ENCODE assay signal across 1 cellular context in the genomic region with DNA sequence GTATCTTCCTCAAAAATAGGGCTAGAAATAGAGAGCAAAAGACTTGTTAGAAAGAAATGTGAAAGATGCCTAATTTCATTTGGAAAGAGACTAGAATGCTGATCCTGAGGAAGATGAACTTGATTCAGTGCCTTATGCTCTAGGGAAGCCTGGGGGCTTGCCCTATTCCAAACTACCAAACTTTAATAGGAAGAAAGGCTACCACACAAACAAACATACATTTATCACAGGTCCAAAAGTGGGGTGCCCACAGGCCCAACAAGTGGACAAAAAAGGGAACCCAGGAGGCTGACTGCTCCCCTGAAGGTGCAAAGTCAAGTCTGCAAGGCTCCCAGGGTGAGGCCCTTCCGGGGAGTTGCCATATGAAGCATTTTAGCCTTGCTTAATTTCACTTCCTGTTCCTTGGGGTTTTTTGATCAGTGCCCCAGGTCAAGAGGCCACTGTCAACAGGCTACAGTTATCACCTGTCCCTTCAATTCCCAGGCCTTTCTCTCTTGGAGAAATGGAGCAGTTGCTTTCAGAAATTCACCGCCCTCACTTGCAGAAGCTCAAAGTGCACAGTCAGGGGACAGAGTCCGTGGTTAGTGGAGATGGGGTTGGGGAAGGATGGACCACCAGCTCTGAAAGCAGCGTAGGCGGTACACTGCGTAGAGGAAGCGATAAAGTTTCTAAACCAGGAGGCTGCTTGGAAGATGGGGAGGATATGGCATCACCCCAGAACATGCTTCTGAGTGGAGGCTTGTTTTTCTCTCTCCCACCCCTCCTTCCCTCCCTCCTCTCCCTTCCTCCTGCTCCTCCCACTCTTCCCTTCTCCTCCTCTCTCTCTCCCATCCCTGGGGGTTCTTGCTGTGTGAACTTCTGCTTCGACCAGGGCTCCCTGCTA.
TF ChIP-seq lines count a peak whose summit lies in the region.

No MANE protein-coding gene starts in this region.

TF ChIP-seq in K562, 482 proteins besides CTCF, POLR2A, EP300 and RAD21 (continued from another document and continues in another):
- TF ChIP-seq, protein P1, sequence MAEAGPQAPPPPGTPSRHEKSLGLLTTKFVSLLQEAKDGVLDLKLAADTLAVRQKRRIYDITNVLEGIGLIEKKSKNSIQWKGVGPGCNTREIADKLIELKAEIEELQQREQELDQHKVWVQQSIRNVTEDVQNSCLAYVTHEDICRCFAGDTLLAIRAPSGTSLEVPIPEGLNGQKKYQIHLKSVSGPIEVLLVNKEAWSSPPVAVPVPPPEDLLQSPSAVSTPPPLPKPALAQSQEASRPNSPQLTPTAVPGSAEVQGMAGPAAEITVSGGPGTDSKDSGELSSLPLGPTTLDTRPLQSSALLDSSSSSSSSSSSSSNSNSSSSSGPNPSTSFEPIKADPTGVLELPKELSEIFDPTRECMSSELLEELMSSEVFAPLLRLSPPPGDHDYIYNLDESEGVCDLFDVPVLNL (CRISPR knock-in tag; IDR thresholded peaks at IDR 0.05; ENCODE audit: low read depth) = no peak
- TF ChIP-seq ZNF76 (CRISPR knock-in tag; IDR thresholded peaks at IDR 0.05; ENCODE audit: borderline replicate concordance) (no peak), E2F3 (CRISPR knock-in tag; IDR thresholded peaks at IDR 0.05) (no peak), MTF1 (CRISPR knock-in tag; IDR thresholded peaks at IDR 0.05; ENCODE audit: borderline replicate concordance) (no peak), ZNF146 (CRISPR knock-in tag; IDR thresholded peaks at IDR 0.05; ENCODE audit: unreplicated experiment) (no peak), CBFA2T2 (conservative IDR thresholded peaks at IDR 0.05) (no peak), FOXA3 (CRISPR knock-in tag; conservative IDR thresholded peaks at IDR 0.05 in 1 of 2, IDR thresholded peaks at IDR 0.05 in 1 of 2) (no peak), BDP1 (IDR thresholded peaks at IDR 0.05; ENCODE audit: insufficient read depth, insufficient read length) (no peak), ZNF583 (CRISPR knock-in tag; IDR thresholded peaks at IDR 0.05) (no peak), ZNF696 (CRISPR knock-in tag; conservative IDR thresholded peaks at IDR 0.05) (no peak), NR2C1 (IDR thresholded peaks at IDR 0.05) (no peak), NR2C1 (tag; IDR thresholded peaks at IDR 0.05) (no peak), ILK (tag; IDR thresholded peaks at IDR 0.05; ENCODE audit: borderline replicate concordance, low read depth) (no peak), ZNF384 (IDR thresholded peaks at IDR 0.05; ENCODE audit: low read depth, low read length) (no peak), MED1 (CRISPR knock-in tag; IDR thresholded peaks at IDR 0.05; ENCODE audit: borderline replicate concordance) (no peak), RBM17 (IDR thresholded peaks at IDR 0.05; ENCODE audit: borderline replicate concordance, low read depth, low read length) (no peak), MTA3 (IDR thresholded peaks at IDR 0.05; ENCODE audit: borderline replicate concordance) (no peak), HDAC8 (tag; IDR thresholded peaks at IDR 0.05) (no peak), TGIF2 (CRISPR knock-in tag; IDR thresholded peaks at IDR 0.05) (no peak), POLR2AphosphoS2 (IDR thresholded peaks at IDR 0.05; ENCODE audit: low read length) (no peak), EGR1 (conservative IDR thresholded peaks at IDR 0.05) (no peak), ZNF766 (CRISPR knock-in tag; conservative IDR thresholded peaks at IDR 0.05) (0 out of 2 replicates have a peak, but pooled peaks have one; percentile 22), ZNF584 (CRISPR knock-in tag; IDR thresholded peaks at IDR 0.05; ENCODE audit: low read depth) (no peak), ZNF197 (CRISPR knock-in tag; IDR thresholded peaks at IDR 0.05; ENCODE audit: low read depth) (no peak), COPS2 (conservative IDR thresholded peaks at IDR 0.05) (no peak), ARID1B (IDR thresholded peaks at IDR 0.05) (no peak), ZNF589 (CRISPR knock-in tag; IDR thresholded peaks at IDR 0.05; ENCODE audit: low read depth) (peak; percentile 36; the same call in 1 of the 2 replicates), CREM (IDR thresholded peaks at IDR 0.05; ENCODE audit: low read depth) (0 out of 2 replicates have a peak, but pooled peaks have one; percentile 17), SREBF2 (CRISPR knock-in tag; IDR thresholded peaks at IDR 0.05) (no peak), TEAD4 (IDR thresholded peaks at IDR 0.05; ENCODE audit: low read length) (no peak), TEAD4 (CRISPR knock-in tag; IDR thresholded peaks at IDR 0.05; ENCODE audit: borderline replicate concordance) (no peak)
- TF ChIP-seq, protein P2, sequence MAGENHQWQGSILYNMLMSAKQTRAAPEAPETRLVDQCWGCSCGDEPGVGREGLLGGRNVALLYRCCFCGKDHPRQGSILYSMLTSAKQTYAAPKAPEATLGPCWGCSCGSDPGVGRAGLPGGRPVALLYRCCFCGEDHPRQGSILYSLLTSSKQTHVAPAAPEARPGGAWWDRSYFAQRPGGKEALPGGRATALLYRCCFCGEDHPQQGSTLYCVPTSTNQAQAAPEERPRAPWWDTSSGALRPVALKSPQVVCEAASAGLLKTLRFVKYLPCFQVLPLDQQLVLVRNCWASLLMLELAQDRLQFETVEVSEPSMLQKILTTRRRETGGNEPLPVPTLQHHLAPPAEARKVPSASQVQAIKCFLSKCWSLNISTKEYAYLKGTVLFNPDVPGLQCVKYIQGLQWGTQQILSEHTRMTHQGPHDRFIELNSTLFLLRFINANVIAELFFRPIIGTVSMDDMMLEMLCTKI (IDR thresholded peaks at IDR 0.05; ENCODE audit: partially characterized antibody) = no peak
- TF ChIP-seq, protein P3, sequence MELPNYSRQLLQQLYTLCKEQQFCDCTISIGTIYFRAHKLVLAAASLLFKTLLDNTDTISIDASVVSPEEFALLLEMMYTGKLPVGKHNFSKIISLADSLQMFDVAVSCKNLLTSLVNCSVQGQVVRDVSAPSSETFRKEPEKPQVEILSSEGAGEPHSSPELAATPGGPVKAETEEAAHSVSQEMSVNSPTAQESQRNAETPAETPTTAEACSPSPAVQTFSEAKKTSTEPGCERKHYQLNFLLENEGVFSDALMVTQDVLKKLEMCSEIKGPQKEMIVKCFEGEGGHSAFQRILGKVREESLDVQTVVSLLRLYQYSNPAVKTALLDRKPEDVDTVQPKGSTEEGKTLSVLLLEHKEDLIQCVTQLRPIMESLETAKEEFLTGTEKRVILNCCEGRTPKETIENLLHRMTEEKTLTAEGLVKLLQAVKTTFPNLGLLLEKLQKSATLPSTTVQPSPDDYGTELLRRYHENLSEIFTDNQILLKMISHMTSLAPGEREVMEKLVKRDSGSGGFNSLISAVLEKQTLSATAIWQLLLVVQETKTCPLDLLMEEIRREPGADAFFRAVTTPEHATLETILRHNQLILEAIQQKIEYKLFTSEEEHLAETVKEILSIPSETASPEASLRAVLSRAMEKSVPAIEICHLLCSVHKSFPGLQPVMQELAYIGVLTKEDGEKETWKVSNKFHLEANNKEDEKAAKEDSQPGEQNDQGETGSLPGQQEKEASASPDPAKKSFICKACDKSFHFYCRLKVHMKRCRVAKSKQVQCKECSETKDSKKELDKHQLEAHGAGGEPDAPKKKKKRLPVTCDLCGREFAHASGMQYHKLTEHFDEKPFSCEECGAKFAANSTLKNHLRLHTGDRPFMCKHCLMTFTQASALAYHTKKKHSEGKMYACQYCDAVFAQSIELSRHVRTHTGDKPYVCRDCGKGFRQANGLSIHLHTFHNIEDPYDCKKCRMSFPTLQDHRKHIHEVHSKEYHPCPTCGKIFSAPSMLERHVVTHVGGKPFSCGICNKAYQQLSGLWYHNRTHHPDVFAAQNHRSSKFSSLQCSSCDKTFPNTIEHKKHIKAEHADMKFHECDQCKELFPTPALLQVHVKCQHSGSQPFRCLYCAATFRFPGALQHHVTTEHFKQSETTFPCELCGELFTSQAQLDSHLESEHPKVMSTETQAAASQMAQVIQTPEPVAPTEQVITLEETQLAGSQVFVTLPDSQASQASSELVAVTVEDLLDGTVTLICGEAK (IDR thresholded peaks at IDR 0.05) = peak; percentile 62
- TF ChIP-seq, protein P3 (CRISPR knock-in tag; IDR thresholded peaks at IDR 0.05) = no peak
- TF ChIP-seq, protein P4, sequence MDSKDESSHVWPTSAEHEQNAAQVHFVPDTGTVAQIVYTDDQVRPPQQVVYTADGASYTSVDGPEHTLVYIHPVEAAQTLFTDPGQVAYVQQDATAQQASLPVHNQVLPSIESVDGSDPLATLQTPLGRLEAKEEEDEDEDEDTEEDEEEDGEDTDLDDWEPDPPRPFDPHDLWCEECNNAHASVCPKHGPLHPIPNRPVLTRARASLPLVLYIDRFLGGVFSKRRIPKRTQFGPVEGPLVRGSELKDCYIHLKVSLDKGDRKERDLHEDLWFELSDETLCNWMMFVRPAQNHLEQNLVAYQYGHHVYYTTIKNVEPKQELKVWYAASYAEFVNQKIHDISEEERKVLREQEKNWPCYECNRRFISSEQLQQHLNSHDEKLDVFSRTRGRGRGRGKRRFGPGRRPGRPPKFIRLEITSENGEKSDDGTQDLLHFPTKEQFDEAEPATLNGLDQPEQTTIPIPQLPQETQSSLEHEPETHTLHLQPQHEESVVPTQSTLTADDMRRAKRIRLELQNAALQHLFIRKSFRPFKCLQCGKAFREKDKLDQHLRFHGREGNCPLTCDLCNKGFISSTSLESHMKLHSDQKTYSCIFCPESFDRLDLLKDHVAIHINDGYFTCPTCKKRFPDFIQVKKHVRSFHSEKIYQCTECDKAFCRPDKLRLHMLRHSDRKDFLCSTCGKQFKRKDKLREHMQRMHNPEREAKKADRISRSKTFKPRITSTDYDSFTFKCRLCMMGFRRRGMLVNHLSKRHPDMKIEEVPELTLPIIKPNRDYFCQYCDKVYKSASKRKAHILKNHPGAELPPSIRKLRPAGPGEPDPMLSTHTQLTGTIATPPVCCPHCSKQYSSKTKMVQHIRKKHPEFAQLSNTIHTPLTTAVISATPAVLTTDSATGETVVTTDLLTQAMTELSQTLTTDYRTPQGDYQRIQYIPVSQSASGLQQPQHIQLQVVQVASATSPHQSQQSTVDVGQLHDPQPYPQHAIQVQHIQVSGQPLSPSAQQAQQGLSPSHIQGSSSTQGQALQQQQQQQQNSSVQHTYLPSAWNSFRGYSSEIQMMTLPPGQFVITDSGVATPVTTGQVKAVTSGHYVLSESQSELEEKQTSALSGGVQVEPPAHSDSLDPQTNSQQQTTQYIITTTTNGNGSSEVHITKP (IDR thresholded peaks at IDR 0.05; ENCODE audit: partially characterized antibody) = no peak
- TF ChIP-seq, protein P5, sequence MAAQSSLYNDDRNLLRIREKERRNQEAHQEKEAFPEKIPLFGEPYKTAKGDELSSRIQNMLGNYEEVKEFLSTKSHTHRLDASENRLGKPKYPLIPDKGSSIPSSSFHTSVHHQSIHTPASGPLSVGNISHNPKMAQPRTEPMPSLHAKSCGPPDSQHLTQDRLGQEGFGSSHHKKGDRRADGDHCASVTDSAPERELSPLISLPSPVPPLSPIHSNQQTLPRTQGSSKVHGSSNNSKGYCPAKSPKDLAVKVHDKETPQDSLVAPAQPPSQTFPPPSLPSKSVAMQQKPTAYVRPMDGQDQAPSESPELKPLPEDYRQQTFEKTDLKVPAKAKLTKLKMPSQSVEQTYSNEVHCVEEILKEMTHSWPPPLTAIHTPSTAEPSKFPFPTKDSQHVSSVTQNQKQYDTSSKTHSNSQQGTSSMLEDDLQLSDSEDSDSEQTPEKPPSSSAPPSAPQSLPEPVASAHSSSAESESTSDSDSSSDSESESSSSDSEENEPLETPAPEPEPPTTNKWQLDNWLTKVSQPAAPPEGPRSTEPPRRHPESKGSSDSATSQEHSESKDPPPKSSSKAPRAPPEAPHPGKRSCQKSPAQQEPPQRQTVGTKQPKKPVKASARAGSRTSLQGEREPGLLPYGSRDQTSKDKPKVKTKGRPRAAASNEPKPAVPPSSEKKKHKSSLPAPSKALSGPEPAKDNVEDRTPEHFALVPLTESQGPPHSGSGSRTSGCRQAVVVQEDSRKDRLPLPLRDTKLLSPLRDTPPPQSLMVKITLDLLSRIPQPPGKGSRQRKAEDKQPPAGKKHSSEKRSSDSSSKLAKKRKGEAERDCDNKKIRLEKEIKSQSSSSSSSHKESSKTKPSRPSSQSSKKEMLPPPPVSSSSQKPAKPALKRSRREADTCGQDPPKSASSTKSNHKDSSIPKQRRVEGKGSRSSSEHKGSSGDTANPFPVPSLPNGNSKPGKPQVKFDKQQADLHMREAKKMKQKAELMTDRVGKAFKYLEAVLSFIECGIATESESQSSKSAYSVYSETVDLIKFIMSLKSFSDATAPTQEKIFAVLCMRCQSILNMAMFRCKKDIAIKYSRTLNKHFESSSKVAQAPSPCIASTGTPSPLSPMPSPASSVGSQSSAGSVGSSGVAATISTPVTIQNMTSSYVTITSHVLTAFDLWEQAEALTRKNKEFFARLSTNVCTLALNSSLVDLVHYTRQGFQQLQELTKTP (IDR thresholded peaks at IDR 0.05; ENCODE audit: low read depth in 1 of 2, partially characterized antibody in 2 of 2) = no peak
